ENCODE assay signal across 1 cellular context in the genomic region with DNA sequence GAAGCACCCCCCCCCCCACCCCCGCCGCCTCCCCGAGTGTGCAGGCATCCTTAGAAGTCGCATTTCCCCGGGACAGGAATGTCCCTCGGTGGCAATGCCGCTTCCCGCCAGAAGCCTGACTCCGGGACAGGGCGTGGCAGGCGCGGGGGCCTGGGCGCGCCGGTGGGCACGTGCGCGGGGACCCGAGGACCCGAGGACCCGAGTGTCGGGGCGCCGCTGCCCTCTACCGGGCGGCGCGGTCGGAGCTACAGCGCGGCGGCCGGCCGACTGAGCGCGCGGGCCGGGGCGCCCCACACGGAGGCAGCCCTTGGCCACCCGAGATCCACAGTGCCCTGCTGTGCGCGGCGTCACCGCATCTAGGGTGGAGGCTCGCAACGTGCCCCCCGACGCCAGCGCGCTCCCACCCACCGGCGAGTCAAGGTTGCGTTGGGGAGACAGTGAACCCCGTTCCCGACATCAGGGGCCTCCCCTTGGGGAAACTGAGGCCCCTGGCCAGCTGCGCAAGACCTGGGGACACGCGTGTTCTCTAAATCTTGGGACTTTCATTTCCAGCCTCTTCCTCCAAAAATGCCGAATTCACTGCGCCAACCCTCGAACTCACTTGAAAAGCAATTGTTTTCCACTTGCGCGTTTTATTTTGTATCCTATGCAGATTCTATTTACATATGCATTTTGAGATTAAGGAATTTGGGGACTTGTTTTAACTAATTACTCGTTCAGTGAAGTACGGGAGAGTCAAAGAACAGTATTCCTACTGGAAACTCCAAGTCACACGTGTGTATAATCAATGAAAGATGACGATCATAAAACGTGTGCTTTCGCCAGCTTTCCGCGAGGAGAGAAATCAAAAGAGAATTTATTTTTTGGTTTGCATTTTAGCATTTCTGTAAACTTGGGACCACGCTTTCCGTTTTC.
TF ChIP-seq lines count a peak whose summit lies in the region.

No MANE protein-coding gene starts in this region.

TF ChIP-seq in liver, 16 proteins besides CTCF, POLR2A, EP300 and RAD21 (continued from another document):
- TF ChIP-seq JUND (IDR thresholded peaks at IDR 0.05): no peak
- TF ChIP-seq SP1 (IDR thresholded peaks at IDR 0.05): no peak
